Comparison of ENCODE assay signal across 22 cellular contexts in the genomic region with DNA sequence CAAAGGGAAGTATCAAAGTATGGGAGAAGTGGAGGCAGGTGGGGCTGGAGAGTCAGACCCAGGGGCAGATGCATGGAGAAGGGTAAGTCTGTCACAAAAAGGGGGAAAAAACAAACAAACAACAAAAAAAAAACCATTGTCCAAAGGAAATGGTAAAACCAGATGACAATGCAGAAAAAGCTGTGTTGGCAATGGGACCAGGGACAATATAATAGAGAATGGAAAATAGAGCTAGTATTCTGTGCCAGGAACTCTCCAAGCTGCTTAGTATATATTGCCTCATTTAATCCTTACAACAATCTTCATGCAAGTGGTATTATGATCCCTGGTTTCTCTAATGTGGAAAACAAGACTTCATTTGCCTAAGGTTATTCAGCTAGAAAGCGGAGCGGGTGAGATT. TPM values are rescaled to one million over a fixed set of nuclear protein-coding genes. Genes with fewer than 3 reads are reported as not detected.
DNase-seq lines count a peak whose midpoint lies in the region; ATAC-seq, FAIRE-seq and TF ChIP-seq lines count a peak whose summit lies in the region.
"Had no signal": no experiment of that assay in that cellular context is flagged by ENCODE, and none has a peak within 500 bp of the region (broad histone marks: within the 10 kb centered on the region; RNA-seq: fewer than 3 reads in every experiment).

No MANE protein-coding gene starts in this region.

- H3K36me3 ChIP-seq in left ventricle myocardium inferior (no peaks in the 10 kb centered on the region), right atrium auricular region (no peaks in the 10 kb centered on the region), GM23338 (ENCODE audit: insufficient read depth) (no peaks in the 10 kb centered on the region), K562 (ENCODE audit: control insufficient read depth, insufficient read depth, low read length) (no peaks in the 10 kb centered on the region)
- H3K36me3 ChIP-seq: BLaER1, HAP-1 had no signal

- intact Hi-C loops in left ventricle myocardium inferior (cut with micrococcal nuclease): no loop called here
- intact Hi-C loops in K562 (cut with micrococcal nuclease): no loop called here

- DNase-seq in left ventricle myocardium inferior (no peak), right atrium auricular region (ENCODE audit: low spot score) (no peak), A549 (ENCODE audit: low read depth in 1 of 2, low spot score in 1 of 2) (no peak), GM23338 (ENCODE audit: low spot score) (no peak), K562 (ENCODE audit: extremely low read depth in 1 of 4, low spot score in 3 of 4) (no peak), T-cell (no peak), HT-29 (ENCODE audit: low spot score) (no peak)
- DNase-seq: Caco-2; CD4-positive, CD25-positive, alpha-beta regulatory T cell; CD8-positive, alpha-beta T cell; DMS153; DND-41; GOT3 had no signal

- POLR2A ChIA-PET in A549 (lab: Yijun Ruan, JAX) (no interaction called here), K562 (lab: Yijun Ruan, JAX) (interaction anchor here (0.6 to 2.0 kb wide), 6 partner anchors 8 to 141 kb away, joined by 3 to 7 read pairs (median 4); no protein-coding TSS in a partner anchor), T-cell (lab: Charles Lee) (no interaction called here)

- CTCF ChIA-PET in A549 (lab: Yijun Ruan, JAX): interaction anchor here (0.6 kb wide), 1 partner anchor 184 kb away, joined by 3 read pairs; no protein-coding TSS in a partner anchor
- CTCF ChIA-PET in K562 (lab: Yijun Ruan, JAX; ENCODE audit: low intra/inter-chr PET ratio): interaction anchor here (0.6 kb wide), 1 partner anchor 22 kb away, joined by 3 read pairs; no protein-coding TSS in a partner anchor
- CTCF ChIA-PET in T-cell (lab: Charles Lee): interaction anchor here in 1 of 2 donors (0.6 kb wide), 1 partner anchor 207 kb away, joined by 3 read pairs; no protein-coding TSS in a partner anchor

- no peak overlapping the region for H3K4me2 ChIP-seq in A549
- H3K4me2 ChIP-seq in GM23338: no peak overlapping the region
- no peak overlapping the region for H3K4me2 ChIP-seq in K562 (ENCODE audit: insufficient read depth, low read length)
- H3K4me2 ChIP-seq: BLaER1 had no signal

- no peak for TF ChIP-seq POLR2A in A549 (IDR thresholded peaks at IDR 0.05; ENCODE audit: low read length)
- TF ChIP-seq POLR2A in K562 (conservative IDR thresholded peaks at IDR 0.05): no peak

- H3K27ac ChIP-seq in left ventricle myocardium inferior (replicated peaks): peak overlapping the region; percentile 45
- H3K27ac ChIP-seq in right atrium auricular region: no peak overlapping the region
- H3K27ac ChIP-seq in A549: no peak overlapping the region
- no peak overlapping the region for H3K27ac ChIP-seq in GM23338 (ENCODE audit: low read depth)
- no peak overlapping the region for H3K27ac ChIP-seq in K562 (ENCODE audit: extremely low read depth, low read depth, low read length)
- H3K27ac ChIP-seq: BLaER1, C4-2B had no signal

- H3K9me3 Mint-ChIP-seq in GM23338: no peaks in the 10 kb centered on the region; the same call in 2 of the 3 replicates
- no peaks in the 10 kb centered on the region for H3K9me3 Mint-ChIP-seq in T-cell
- H3K9me3 Mint-ChIP-seq: CD8-positive, alpha-beta T cell had no signal

- H3K79me2 ChIP-seq in GM23338 (replicated peaks; ENCODE audit: insufficient read depth) (no peaks in the 10 kb centered on the region), K562 (ENCODE audit: control insufficient read depth, insufficient read depth, low read length) (no peaks in the 10 kb centered on the region)

- BruUV-seq in K562 (replicated peaks; lab: Mats Ljungman, UMichigan): no TSS peak

- FAIRE-seq in A549 (lab: Jason Lieb, UNC): no peak
- FAIRE-seq in K562 (lab: Jason Lieb, UNC): no peak
- FAIRE-seq: G401.6, GM12892, GM19239, H54 had no signal

- H2AFZ ChIP-seq in GM23338: 0 out of 2 replicates have a peak overlapping the region, but pooled peaks have one; percentile 64
- H2AFZ ChIP-seq in K562 (ENCODE audit: low read depth, low read length): no peak overlapping the region

- H3K9me3 ChIP-seq in left ventricle myocardium inferior (replicated peaks): no peaks in the 10 kb centered on the region
- H3K9me3 ChIP-seq in right atrium auricular region: no peaks in the 10 kb centered on the region
- H3K9me3 ChIP-seq in A549: no peaks in the 10 kb centered on the region
- no peaks in the 10 kb centered on the region for H3K9me3 ChIP-seq in K562 (replicated peaks; ENCODE audit: control insufficient read depth, insufficient read depth, low read depth, low read length)
- H3K9me3 ChIP-seq: BLaER1, Caco-2, HAP-1 had no signal

- no peak overlapping the region for H3K4me3 ChIP-seq in left ventricle myocardium inferior
- no peak overlapping the region for H3K4me3 ChIP-seq in right atrium auricular region
- no peak overlapping the region for H3K4me3 ChIP-seq in A549
- H3K4me3 ChIP-seq in GM23338: no peak overlapping the region
- no peak overlapping the region for H3K4me3 ChIP-seq in K562
- H3K4me3 ChIP-seq: BLaER1, HAP-1 had no signal

- H3F3A ChIP-seq in GM23338 (replicated peaks; ENCODE audit: low read depth): no peaks in the 10 kb centered on the region

- TF ChIP-seq EP300 in A549 (IDR thresholded peaks at IDR 0.05) (no peak), K562 (IDR thresholded peaks at IDR 0.05; ENCODE audit: low read length) (no peak)

- H4K20me1 ChIP-seq in GM23338 (replicated peaks; ENCODE audit: insufficient read depth) (no peaks in the 10 kb centered on the region), K562 (replicated peaks; ENCODE audit: control insufficient read depth, insufficient read depth, low read length) (no peaks in the 10 kb centered on the region)
- H4K20me1 ChIP-seq: BLaER1 had no signal

- ATAC-seq in A549: no peak
- ATAC-seq in GM23338: no peak
- ATAC-seq in K562: no peak
- ATAC-seq in T-cell (replicated peaks in 1 of 4): no peak
- no peak for ATAC-seq in GM21526 (IDR thresholded peaks at IDR 0.05; ENCODE audit: low FRiP score, unreplicated experiment)
- ATAC-seq: CD8-positive, alpha-beta T cell had no signal

- H3K4me3 Mint-ChIP-seq in GM23338 (no peak overlapping the region), T-cell (no peak overlapping the region)
- H3K4me3 Mint-ChIP-seq: B cell; CD4-positive, CD25-positive, alpha-beta regulatory T cell; CD8-positive, alpha-beta T cell had no signal

- TF ChIP-seq CTCF in left ventricle myocardium inferior (IDR thresholded peaks at IDR 0.05; ENCODE audit: borderline replicate concordance) (no peak), right atrium auricular region (IDR thresholded peaks at IDR 0.05) (no peak), A549 (IDR thresholded peaks at IDR 0.05) (no peak), GM23338 (conservative IDR thresholded peaks at IDR 0.05; ENCODE audit: low read depth in 2 of 2) (no peak), K562 (IDR thresholded peaks at IDR 0.05 in 2 of 3, conservative IDR thresholded peaks at IDR 0.05 in 1 of 3; ENCODE audit: insufficient read depth in 2 of 3, low read depth in 1 of 3, low read length in 3 of 3) (no peak)

- H3K9ac ChIP-seq in K562 (ENCODE audit: insufficient read depth in 1 of 2, low read depth in 2 of 2, low read length in 2 of 2): no peak overlapping the region
- H3K9ac ChIP-seq: BLaER1 had no signal

- H3K4me1 ChIP-seq in left ventricle myocardium inferior: peaks cover 33% of the 10 kb centered on the region
- H3K4me1 ChIP-seq in right atrium auricular region: peaks cover 0 to 7% of the 10 kb centered on the region in 2 donors
- no peaks in the 10 kb centered on the region for H3K4me1 ChIP-seq in A549
- H3K4me1 ChIP-seq in GM23338 (ENCODE audit: insufficient read depth): no peaks in the 10 kb centered on the region
- H3K4me1 ChIP-seq in K562 (replicated peaks in 1 of 2; ENCODE audit: control insufficient read depth in 2 of 2, insufficient read depth in 2 of 2, low read length in 2 of 2): peaks cover 0 to 7% of the 10 kb centered on the region in 2 experiments; a peak in 2 of 5 replicates
- H3K4me1 ChIP-seq: BLaER1, Caco-2, HAP-1 had no signal

- no peaks in the 10 kb centered on the region for H3K9me1 ChIP-seq in K562 (ENCODE audit: control insufficient read depth, insufficient read depth, low read length)

- no peaks in the 10 kb centered on the region for H3K27me3 Mint-ChIP-seq in GM23338 (ENCODE audit: insufficient read depth, low read depth, poor library complexity)
- H3K27me3 Mint-ChIP-seq in T-cell: peaks cover 3% of the 10 kb centered on the region in 2 donors

- 93% methylated on average over 2 of the region's 2 CpGs for WGBS in A549 (ENCODE audit: missing lambda C conversion rate)
- 80% methylated on average over 2 of the region's 2 CpGs for WGBS in K562 (ENCODE audit: insufficient coverage, low coverage, missing lambda C conversion rate)

- TF ChIP-seq RAD21 in A549 (conservative IDR thresholded peaks at IDR 0.05 in 1 of 2, IDR thresholded peaks at IDR 0.05 in 1 of 2) (no peak), K562 (CRISPR knock-in tag; conservative IDR thresholded peaks at IDR 0.05 in 1 of 2, IDR thresholded peaks at IDR 0.05 in 1 of 2) (no peak)

- no peaks in the 10 kb centered on the region for H3K27me3 ChIP-seq in left ventricle myocardium inferior (ENCODE audit: low read depth)
- no peaks in the 10 kb centered on the region for H3K27me3 ChIP-seq in right atrium auricular region
- H3K27me3 ChIP-seq in GM23338 (ENCODE audit: insufficient read depth): no peaks in the 10 kb centered on the region
- H3K27me3 ChIP-seq in K562 (ENCODE audit: control insufficient read depth in 2 of 2, insufficient read depth in 2 of 2, low read length in 2 of 2): peaks cover 3 to 4% of the 10 kb centered on the region in 2 experiments; a peak in 2 of 5 replicates
- H3K27me3 ChIP-seq: BLaER1 had no signal

- H3K36me3 Mint-ChIP-seq in GM23338 (ENCODE audit: low read depth) (no peaks in the 10 kb centered on the region), T-cell (no peaks in the 10 kb centered on the region)
- H3K36me3 Mint-ChIP-seq: CD4-positive, CD25-positive, alpha-beta regulatory T cell; CD8-positive, alpha-beta T cell had no signal

- no peaks in the 10 kb centered on the region; the same call in 1 of the 2 replicates for H3K9me2 ChIP-seq in GM23338 (ENCODE audit: insufficient read depth)

- H3K4me1 Mint-ChIP-seq in GM23338 (peaks cover 12% of the 10 kb centered on the region), T-cell (no peaks in the 10 kb centered on the region)

- in situ Hi-C loops in K562 (cut with MboI): no loop called here

- H3K27ac Mint-ChIP-seq in GM23338 (no peak overlapping the region; the same call in 1 of the 2 replicates), T-cell (no peak overlapping the region)
- H3K27ac Mint-ChIP-seq: B cell; CD4-positive, CD25-positive, alpha-beta regulatory T cell; CD8-positive, alpha-beta T cell had no signal

RNA-seq across cellular contexts. Expression of gene KDM7A, which starts 13.1 kb away (rescaled TPM):
- 8.2 TPM for total RNA-seq in left ventricle myocardium inferior
- total RNA-seq in right atrium auricular region: 10 to 100 TPM; 12.8 to 15.4 TPM
- polyA plus RNA-seq in A549 (2011; rRNA removed): 4.1 and 6.1 TPM in 2 replicates
- 0.49 and 0.73 TPM in 2 replicates for polyA plus RNA-seq in A549 (2012; cell fraction: cytosol; rRNA removed)
- polyA plus RNA-seq in A549 (2012; cell fraction: nucleus; rRNA removed): 1.3 and 1.6 TPM in 2 replicates
- polyA plus RNA-seq in A549 (2017; fragmentation: RNase III; extraction: RNeasy Plus Mini Kit Qiagen cat#74134 plus additional on column Dnase treatment): 1.1 to 1.4 TPM (median 1.3 TPM) in 3 replicates
- 9.1 and 10.1 TPM in 2 replicates for polyA minus RNA-seq in A549 (2011; rRNA and poly(A)+ RNA removed)
- 9.4 and 10.8 TPM in 2 replicates for total RNA-seq in GM23338 (2014; rRNA removed; shearing (Covaris generic))
- 2.0 and 2.3 TPM in 2 replicates for polyA plus RNA-seq in GM23338 (2016; fragmentation: Nextera tagmentation; extraction: Ambion mirVana)
- 15.5 and 30.7 TPM in 2 replicates for total RNA-seq in K562 (2011; cell fraction: chromatin; rRNA removed; ENCODE audit: low replicate concordance)
- 5.2 and 9.6 TPM in 2 replicates for total RNA-seq in K562 (2011; cell fraction: nucleolus; rRNA removed)
- total RNA-seq in K562 (2011; cell fraction: nucleoplasm; rRNA removed): 11.7 and 17.5 TPM in 2 replicates
- 7.4 and 8.4 TPM in 2 replicates for total RNA-seq in K562 (2014; rRNA removed)
- total RNA-seq in K562 (2014; rRNA removed; fragmentation: Illumina TruSeq; extraction: Trizol): 7.0 and 8.2 TPM in 2 replicates
- total RNA-seq in K562 (2015; rRNA removed; fragmentation: Illumina TruSeq; extraction: Trizol): 3.5 and 4.1 TPM in 2 replicates
- 7.6 and 7.8 TPM in 2 replicates for total RNA-seq in K562 (2021)
- polyA plus RNA-seq in K562 (2011; rRNA removed): 6.4 and 7.6 TPM in 2 replicates
- 2.1 and 3.7 TPM in 2 replicates for polyA plus RNA-seq in K562 (2011; cell fraction: cytosol; rRNA removed)
- polyA plus RNA-seq in K562 (2011; cell fraction: nucleus; rRNA removed): 15.0 and 21.3 TPM in 2 replicates
- polyA plus RNA-seq in K562 (2012): 2.9 and 5.2 TPM in 2 replicates
- 8.3 and 10.3 TPM in 2 replicates for polyA plus RNA-seq in K562 (2014; fragmentation: Illumina TruSeq; extraction: Trizol)
- 1 to 10 TPM in 1 of 2 experiments, under 1 TPM in 1; 0.90 to 1.3 TPM for polyA plus RNA-seq in K562 (2014; fragmentation: Nextera tagmentation; extraction: Ambion mirVana)
- polyA plus RNA-seq in K562 (2014; rRNA removed): 4.4 and 6.7 TPM in 2 replicates
- 21.0 and 23.1 TPM in 2 replicates for polyA minus RNA-seq in K562 (2011; rRNA and poly(A)+ RNA removed)
- polyA minus RNA-seq in K562 (2011; cell fraction: cytosol; rRNA and poly(A)+ RNA removed): 7.3 and 9.8 TPM in 2 replicates
- polyA minus RNA-seq in K562 (2011; cell fraction: nucleus; rRNA and poly(A)+ RNA removed): 9.2 and 16.3 TPM in 2 replicates
- total RNA-seq in T-cell: 10 to 100 TPM; 36.5 to 60.2 (median 55.0) TPM
- total RNA-seq in HT-29 (2014; rRNA removed; shearing (Covaris generic)): 1.2 and 1.7 TPM in 2 replicates
